8 cellular contexts compared by ENCODE assay signal in the genomic region with DNA sequence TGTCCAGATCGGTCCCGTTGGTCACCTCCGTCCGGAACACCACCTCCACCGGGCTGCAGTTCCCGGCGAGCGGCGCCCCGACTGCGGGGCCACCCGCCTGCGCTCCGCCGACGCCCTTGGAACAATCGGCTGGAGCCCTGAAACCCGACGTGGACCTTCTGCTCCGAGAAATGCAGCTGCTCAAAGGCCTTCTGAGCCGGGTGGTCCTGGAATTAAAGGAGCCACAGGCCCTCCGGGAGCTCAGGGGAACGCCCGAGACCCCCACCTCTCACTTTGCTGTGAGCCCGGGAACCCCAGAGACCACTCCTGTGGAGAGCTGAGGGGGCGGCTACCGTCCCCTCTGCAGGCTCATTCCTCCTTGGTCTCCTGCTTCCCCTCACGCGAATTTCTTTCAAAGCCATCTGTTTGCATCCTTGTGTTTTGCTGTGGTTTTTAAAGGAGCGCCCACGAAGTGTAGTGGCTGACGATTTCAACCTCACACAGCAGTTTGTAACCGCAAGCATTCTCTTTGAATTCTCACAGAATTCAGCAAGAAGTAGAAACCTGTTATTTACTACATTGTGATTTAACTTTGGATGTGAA. TPM values are rescaled to one million over a fixed set of nuclear protein-coding genes. Genes with fewer than 3 reads are reported as not detected.
DNase-seq lines count a peak whose midpoint lies in the region; ATAC-seq and TF ChIP-seq lines count a peak whose summit lies in the region.

No MANE protein-coding gene starts in this region.

- peaks cover 60% of the 10 kb centered on the region for H3K27me3 Mint-ChIP-seq in activated CD8-positive, alpha-beta memory T cell treated with anti-CD3 and anti-CD28 coated beads, Interleukin-2, amount 10 ng/mL, durations not matched to agents 7 days and 5 days

- no peaks in the 10 kb centered on the region for H3K36me3 Mint-ChIP-seq in activated CD8-positive, alpha-beta memory T cell treated with anti-CD3 and anti-CD28 coated beads, Interleukin-2, amount 10 ng/mL, durations not matched to agents 7 days and 5 days

- H3K27me3 ChIP-seq in BE2C: peaks cover 24% of the 10 kb centered on the region
- H3K27me3 ChIP-seq in parathyroid adenoma (ENCODE audit: control insufficient read depth, insufficient read depth, low read length): no peaks in the 10 kb centered on the region

- H3K4me2 ChIP-seq in parathyroid adenoma (ENCODE audit: low read length): peak overlapping the region; percentile 89

- H3K9me3 ChIP-seq in BE2C: no peaks in the 10 kb centered on the region
- H3K9me3 ChIP-seq in parathyroid adenoma (ENCODE audit: control insufficient read depth, low read length): no peaks in the 10 kb centered on the region

- H3K4me1 ChIP-seq in BE2C (no peaks in the 10 kb centered on the region), parathyroid adenoma (no peaks in the 10 kb centered on the region)

- peak overlapping the region; percentile 89 for H3K27ac Mint-ChIP-seq in activated CD8-positive, alpha-beta memory T cell treated with anti-CD3 and anti-CD28 coated beads, Interleukin-2, amount 10 ng/mL, durations not matched to agents 7 days and 5 days

- H3K27ac ChIP-seq in parathyroid adenoma: peak overlapping the region; percentile 76

- CTCF ChIA-PET in activated CD8-positive, alpha-beta memory T cell treated with anti-CD3 and anti-CD28 coated beads, Interleukin-2, amount 10 ng/mL, durations not matched to agents 7 days and 5 days (lab: Charles Lee): interaction anchor here (0.8 to 6.1 kb wide), 5 partner anchors 12 to 22 kb away, joined by 3 to 118 read pairs (median 6); partner anchors contain the start of gene DUSP12

- no peaks in the 10 kb centered on the region for H3K79me2 ChIP-seq in parathyroid adenoma

- H3K4me1 Mint-ChIP-seq in activated CD8-positive, alpha-beta memory T cell treated with anti-CD3 and anti-CD28 coated beads, Interleukin-2, amount 10 ng/mL, durations not matched to agents 7 days and 5 days: peaks cover 49% of the 10 kb centered on the region

- H3K4me3 ChIP-seq in BE2C (ENCODE audit: low read depth, low read length): peak overlapping the region; percentile 84
- H3K4me3 ChIP-seq in fibroblast of pulmonary artery (replicated peaks; ENCODE audit: low read depth, low read length): peak overlapping the region; percentile 69
- H3K4me3 ChIP-seq in parathyroid adenoma (ENCODE audit: low read depth, low read length): peak overlapping the region; percentile 76

- H3K4me3 Mint-ChIP-seq in activated CD8-positive, alpha-beta memory T cell treated with anti-CD3 and anti-CD28 coated beads, Interleukin-2, amount 10 ng/mL, durations not matched to agents 7 days and 5 days: peak overlapping the region; percentile 79

- DNase-seq in BE2C (no peak), KG1 (lab: John Stamatoyannopoulos, UW) (peak; percentile 26), fibroblast of pulmonary artery (ENCODE audit: low read depth) (peak; percentile 69), NCI-H1092 treated with DMSO at 0.1 percent for 48 hours (lab: John Stamatoyannopoulos, UW) (no peak), NCI-H1930 (lab: John Stamatoyannopoulos, UW) (no peak)
- peak; percentile 71 for DNase-seq in activated CD8-positive, alpha-beta memory T cell treated with anti-CD3 and anti-CD28 coated beads, Interleukin-2, amount 10 ng/mL, durations not matched to agents 7 days and 5 days

- TF ChIP-seq CTCF in BE2C (IDR thresholded peaks at IDR 0.05; ENCODE audit: low read depth, low read length) (no peak), fibroblast of pulmonary artery (IDR thresholded peaks at IDR 0.05; ENCODE audit: low read length, missing control alignments) (no peak), parathyroid adenoma (IDR thresholded peaks at IDR 0.05) (no peak)

- peak; percentile 11 for ATAC-seq in GM19452 (IDR thresholded peaks at IDR 0.05; ENCODE audit: unreplicated experiment)
- ATAC-seq in activated CD8-positive, alpha-beta memory T cell treated with anti-CD3 and anti-CD28 coated beads, Interleukin-2, amount 10 ng/mL, durations not matched to agents 7 days and 5 days: peak; percentile 11

- no peak overlapping the region for H3K9ac ChIP-seq in parathyroid adenoma

- H3K9me3 Mint-ChIP-seq in activated CD8-positive, alpha-beta memory T cell treated with anti-CD3 and anti-CD28 coated beads, Interleukin-2, amount 10 ng/mL, durations not matched to agents 7 days and 5 days (ENCODE audit: low read depth): no peaks in the 10 kb centered on the region

- peak overlapping the region; percentile 89 for H2AFZ ChIP-seq in parathyroid adenoma

- H3K36me3 ChIP-seq in BE2C: no peaks in the 10 kb centered on the region
- no peaks in the 10 kb centered on the region for H3K36me3 ChIP-seq in parathyroid adenoma (ENCODE audit: control insufficient read depth, insufficient read depth, low read length)

RNA-seq across cellular contexts. Expression of gene FCRLB, which starts 6.1 kb away (rescaled TPM):
- polyA plus RNA-seq in BE2C (2012; ENCODE audit: insufficient read depth, insufficient read length, low read depth): 0.73 TPM
- total RNA-seq in activated CD8-positive, alpha-beta memory T cell treated with anti-CD3 and anti-CD28 coated beads, Interleukin-2, amount 10 ng/mL, durations not matched to agents 7 days and 5 days: 1 to 10 TPM in 1 of 2 experiments, under 1 TPM in 1; 0.63 to 1.1 TPM

RNA-seq across cellular contexts. Expression of gene FCRLA, which starts 20.4 kb away (rescaled TPM):
- 0.69 TPM for polyA plus RNA-seq in BE2C (2012; ENCODE audit: insufficient read depth, insufficient read length, low read depth)
- total RNA-seq in activated CD8-positive, alpha-beta memory T cell treated with anti-CD3 and anti-CD28 coated beads, Interleukin-2, amount 10 ng/mL, durations not matched to agents 7 days and 5 days: not detected

RNA-seq across cellular contexts. Expression of gene DUSP12, which starts 22.2 kb away (rescaled TPM):
- 77.5 TPM for polyA plus RNA-seq in BE2C (2012; ENCODE audit: insufficient read depth, insufficient read length, low read depth)
- total RNA-seq in activated CD8-positive, alpha-beta memory T cell treated with anti-CD3 and anti-CD28 coated beads, Interleukin-2, amount 10 ng/mL, durations not matched to agents 7 days and 5 days: 10 to 100 TPM; 27.2 to 34.5 TPM

RNA-seq across cellular contexts. Expression of gene ATF6, which starts 38.7 kb away (rescaled TPM):
- polyA plus RNA-seq in BE2C (2012; ENCODE audit: insufficient read depth, insufficient read length, low read depth): 15.0 TPM
- total RNA-seq in activated CD8-positive, alpha-beta memory T cell treated with anti-CD3 and anti-CD28 coated beads, Interleukin-2, amount 10 ng/mL, durations not matched to agents 7 days and 5 days: 10 to 100 TPM; 16.8 to 21.3 TPM

Comparison
In these comparisons a context has a peak if more than half of its experiments do, and no peak if none do; other contexts are left out.
1. DNase-seq: peak in KG1 (single experiment), activated CD8-positive, alpha-beta memory T cell treated with anti-CD3 and anti-CD28 coated beads, Interleukin-2, amount 10 ng/mL, durations not matched to agents 7 days and 5 days (single experiment) and fibroblast of pulmonary artery (single experiment); none in BE2C (single experiment), NCI-H1092 treated with DMSO at 0.1 percent for 48 hours (single experiment) and NCI-H1930 (0 of 2).
2. Peak in every context shown above with its lines, with median percentiles within 50 percentile points of each other: H3K4me3 ChIP-seq.